In the genomic region with DNA sequence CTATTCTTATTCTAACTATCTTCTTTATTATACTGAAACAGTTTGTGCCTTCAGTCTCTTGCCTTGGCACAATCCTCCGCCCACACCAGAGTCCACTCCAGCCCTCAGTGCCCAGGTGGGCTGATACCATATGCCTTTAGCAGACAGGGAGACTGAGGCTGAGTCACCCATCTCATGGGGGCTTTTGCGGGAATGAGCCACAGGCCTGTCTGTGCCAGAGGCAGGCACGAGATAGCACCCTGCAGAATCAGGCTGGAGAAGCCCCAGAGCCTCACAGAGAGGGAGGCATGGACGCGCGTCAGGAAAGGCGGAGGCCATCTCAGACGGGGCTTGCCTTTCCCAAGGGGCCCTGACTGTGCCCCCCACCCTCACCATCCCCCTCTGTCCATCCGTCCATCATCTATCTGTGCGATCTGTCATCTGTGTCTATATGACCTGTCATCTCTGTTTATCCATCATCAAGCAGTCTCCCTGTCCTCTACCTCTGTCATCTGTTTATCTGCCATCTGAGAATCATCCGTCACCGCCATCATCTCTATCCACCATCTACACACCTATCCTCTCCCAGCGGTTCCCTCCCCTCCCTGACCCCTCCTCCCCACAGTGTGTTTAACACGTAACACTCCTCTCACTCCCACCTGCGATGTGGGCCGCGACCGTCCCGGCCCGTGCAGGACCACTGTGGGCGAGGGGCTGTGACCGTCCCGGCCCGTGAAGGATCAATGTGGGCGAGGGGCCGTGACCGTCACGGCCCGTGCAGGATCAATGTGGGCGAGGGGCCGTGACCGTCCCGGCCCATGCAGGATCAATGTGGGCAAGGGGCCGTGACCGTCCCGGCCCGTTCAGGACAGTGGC, we compare ENCODE assay signal across 1 cellular context.
TF ChIP-seq lines count a peak whose summit lies in the region.

No MANE protein-coding gene starts in this region.

TF ChIP-seq in H1, 55 proteins besides CTCF, POLR2A, EP300 and RAD21:
- TF ChIP-seq RNF2 (IDR thresholded peaks at IDR 0.05; ENCODE audit: borderline replicate concordance, low read depth, low read length, missing control alignments, poor library complexity, severe bottlenecking) (no peak), TAF1 (IDR thresholded peaks at IDR 0.05; ENCODE audit: low read depth, low read length) (no peak), ZNF274 (IDR thresholded peaks at IDR 0.05; ENCODE audit: borderline replicate concordance, extremely low read depth, low read length) (no peak), RXRA (IDR thresholded peaks at IDR 0.05; ENCODE audit: insufficient read depth, low read depth, low read length) (no peak), TAF7 (optimal IDR thresholded peaks at IDR 0.05; ENCODE audit: borderline replicate concordance, low read depth, low read length) (no peak), SIRT6 (IDR thresholded peaks at IDR 0.05; ENCODE audit: low read length) (no peak), GTF2F1 (IDR thresholded peaks at IDR 0.05; ENCODE audit: borderline replicate concordance, low read depth, low read length) (no peak), KDM4A (IDR thresholded peaks at IDR 0.05; ENCODE audit: low read depth, low read length, severe bottlenecking) (no peak), BCL11A (IDR thresholded peaks at IDR 0.05; ENCODE audit: low read depth in 2 of 2, low read length in 2 of 2) (no peak), EZH2 (IDR thresholded peaks at IDR 0.05; ENCODE audit: low read depth, low read length, severe bottlenecking) (no peak), SIN3A (conservative IDR thresholded peaks at IDR 0.05 in 1 of 2, IDR thresholded peaks at IDR 0.05 in 1 of 2; ENCODE audit: low read depth in 1 of 2, low read length in 2 of 2) (no peak)
- TF ChIP-seq, protein P1, sequence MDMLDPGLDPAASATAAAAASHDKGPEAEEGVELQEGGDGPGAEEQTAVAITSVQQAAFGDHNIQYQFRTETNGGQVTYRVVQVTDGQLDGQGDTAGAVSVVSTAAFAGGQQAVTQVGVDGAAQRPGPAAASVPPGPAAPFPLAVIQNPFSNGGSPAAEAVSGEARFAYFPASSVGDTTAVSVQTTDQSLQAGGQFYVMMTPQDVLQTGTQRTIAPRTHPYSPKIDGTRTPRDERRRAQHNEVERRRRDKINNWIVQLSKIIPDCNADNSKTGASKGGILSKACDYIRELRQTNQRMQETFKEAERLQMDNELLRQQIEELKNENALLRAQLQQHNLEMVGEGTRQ (IDR thresholded peaks at IDR 0.05; ENCODE audit: low read length) = no peak
- TF ChIP-seq, protein P2, sequence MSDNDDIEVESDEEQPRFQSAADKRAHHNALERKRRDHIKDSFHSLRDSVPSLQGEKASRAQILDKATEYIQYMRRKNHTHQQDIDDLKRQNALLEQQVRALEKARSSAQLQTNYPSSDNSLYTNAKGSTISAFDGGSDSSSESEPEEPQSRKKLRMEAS (IDR thresholded peaks at IDR 0.05) = no peak
